Comparison of ENCODE assay signal across 11 cellular contexts in genomic region chr3:113534365-113534764, GRCh38. TPM values are rescaled to one million over a fixed set of nuclear protein-coding genes. Genes with fewer than 3 reads are reported as not detected.
A peak's percentile ranks its signal among the peaks of the same experiment; 100 is the strongest.
DNase-seq lines count a peak whose midpoint lies in the region; ATAC-seq and TF ChIP-seq lines count a peak whose summit lies in the region.
"Had no signal": no experiment of that assay in that cellular context is flagged by ENCODE, and none has a peak within 500 bp of the region (broad histone marks: within the 10 kb centered on the region; RNA-seq: fewer than 3 reads in every experiment).

No MANE protein-coding gene starts in this region.

- ATAC-seq in effector memory CD8-positive, alpha-beta T cell (replicated peaks) = peak; percentile 2
- no peak for ATAC-seq in gastrocnemius medialis

- no peaks in the 10 kb centered on the region for H3K79me2 ChIP-seq in mesendoderm (ENCODE audit: control insufficient read depth, insufficient read depth, low read length)

- H3K4ac ChIP-seq in mesendoderm (ENCODE audit: low read depth, low read length) = no peak overlapping the region

- no peak overlapping the region for H2BK5ac ChIP-seq in mesendoderm (ENCODE audit: low read length)

- no peak overlapping the region for H3K4me2 ChIP-seq in mesendoderm (ENCODE audit: low read length)

- H3K27me3 Mint-ChIP-seq in effector memory CD8-positive, alpha-beta T cell = no peaks in the 10 kb centered on the region

- H3K23ac ChIP-seq in mesendoderm (ENCODE audit: low read length) = no peak overlapping the region

- no peaks in the 10 kb centered on the region for H3K79me1 ChIP-seq in mesendoderm (ENCODE audit: low read length)

- TF ChIP-seq POLR2A in gastrocnemius medialis (IDR thresholded peaks at IDR 0.05) = no peak

- H3K4me1 ChIP-seq in gastrocnemius medialis = peaks cover 6 to 12% of the 10 kb centered on the region in 2 donors
- no peaks in the 10 kb centered on the region for H3K4me1 ChIP-seq in mesendoderm (ENCODE audit: control insufficient read depth, low read depth, low read length)

- DNase-seq in stimulated activated naive CD4-positive, alpha-beta T cell (lab: John Stamatoyannopoulos, UW) = peak in 5 of 6 experiments; percentile 5 to 40 (median 34)
- no peak for DNase-seq in stimulated activated naive CD4-positive, alpha-beta T cell treated with Interleukin-2 at 50 U/mL for 16 hours (lab: John Stamatoyannopoulos, UW)
- DNase-seq in T-helper 2 cell = peak in 3 of 5 experiments; percentile 6 to 62 (median 27)
- no peak for DNase-seq in effector memory CD8-positive, alpha-beta T cell
- DNase-seq in gastrocnemius medialis = no peak
- DNase-seq in ureter (ENCODE audit: low spot score) = no peak
- DNase-seq in COLO829 (ENCODE audit: low spot score) = no peak
- no peak for DNase-seq in mesendoderm
- DNase-seq: NCI-H774, nephron progenitor cell, testis had no signal

- no peaks in the 10 kb centered on the region for H3K9me3 Mint-ChIP-seq in effector memory CD8-positive, alpha-beta T cell
- H3K9me3 Mint-ChIP-seq: nephron progenitor cell had no signal

- no peak overlapping the region for H3K56ac ChIP-seq in mesendoderm (ENCODE audit: low read length)

- H2BK15ac ChIP-seq in mesendoderm (replicated peaks; ENCODE audit: low read depth) = no peak overlapping the region

- H4K5ac ChIP-seq in mesendoderm (ENCODE audit: low read length) = no peak overlapping the region

- intact Hi-C loops in gastrocnemius medialis (cut with DNase I; ENCODE audit: low total_unique reads) = no loop called here

- H3K4me1 Mint-ChIP-seq in effector memory CD8-positive, alpha-beta T cell (ENCODE audit: low read depth in 2 of 2) = peaks cover 45 to 61% of the 10 kb centered on the region in 2 donors

- peaks cover 22 to 29% (median 24%) of the 10 kb centered on the region in 3 donors for H3K27me3 ChIP-seq in gastrocnemius medialis
- peaks cover 30% of the 10 kb centered on the region for H3K27me3 ChIP-seq in mesendoderm (ENCODE audit: insufficient read depth, low read length, poor library complexity)
- H3K27me3 ChIP-seq: testis had no signal

- WGBS in mesendoderm (ENCODE audit: extremely low coverage, insufficient coverage, low lambda C conversion rate) = no CpG with 5 or more reads among the region's 4 CpGs

- no peak for TF ChIP-seq CTCF in gastrocnemius medialis (IDR thresholded peaks at IDR 0.05 in 4 of 5, conservative IDR thresholded peaks at IDR 0.05 in 1 of 5)

- H3K36me3 Mint-ChIP-seq in effector memory CD8-positive, alpha-beta T cell (ENCODE audit: insufficient read depth) = peaks cover 30% of the 10 kb centered on the region

- no peak overlapping the region for H2AK5ac ChIP-seq in mesendoderm (ENCODE audit: low read length)

- H3K9me3 ChIP-seq in gastrocnemius medialis = no peaks in the 10 kb centered on the region
- H3K9me3 ChIP-seq: testis had no signal

- no peak overlapping the region for H3K9ac ChIP-seq in mesendoderm (ENCODE audit: low read length)

- no peak overlapping the region for H4K8ac ChIP-seq in mesendoderm (ENCODE audit: low read depth, low read length)

- H2BK120ac ChIP-seq in mesendoderm (ENCODE audit: low read depth, low read length) = no peak overlapping the region

- H3K27ac Mint-ChIP-seq in effector memory CD8-positive, alpha-beta T cell = peak overlapping the region; percentile 93 to 98
- H3K27ac Mint-ChIP-seq: nephron progenitor cell had no signal

- H3K36me3 ChIP-seq in gastrocnemius medialis (no peaks in the 10 kb centered on the region), mesendoderm (ENCODE audit: control insufficient read depth, insufficient read depth, low read length) (no peaks in the 10 kb centered on the region)

- H3K27ac ChIP-seq in gastrocnemius medialis (no peak overlapping the region), mesendoderm (ENCODE audit: low read depth, low read length) (no peak overlapping the region)
- H3K27ac ChIP-seq: testis had no signal

- in situ Hi-C loops in gastrocnemius medialis (cut with MboI; ENCODE audit: low sequenced_read_pairs in 4 of 4) = no loop called here

- peak overlapping the region; percentile 93 to 100 for H3K4me3 Mint-ChIP-seq in effector memory CD8-positive, alpha-beta T cell

- H3K18ac ChIP-seq in mesendoderm (ENCODE audit: low read length) = no peak overlapping the region

- H3K4me3 ChIP-seq in gastrocnemius medialis (no peak overlapping the region), mesendoderm (ENCODE audit: low read length) (no peak overlapping the region)

RNA-seq across cellular contexts. Expression of gene SIDT1, which starts 2.0 kb away (rescaled TPM):
- total RNA-seq in gastrocnemius medialis = under 1 TPM in 3 of 4 donors, not detected in 1; 0.13 to 0.87 (median 0.19) TPM
- total RNA-seq in ureter = 61.6 TPM
- polyA plus RNA-seq in mesendoderm (2013, experiment 1 of 2) = not detected
- 0.01 TPM for polyA plus RNA-seq in mesendoderm (2013, experiment 2 of 2)

RNA-seq across cellular contexts. Expression of gene SPICE1, which starts 19.4 kb away (rescaled TPM):
- total RNA-seq in gastrocnemius medialis = 1 to 10 TPM; 1.9 to 5.3 (median 3.4) TPM
- 34.6 TPM for total RNA-seq in ureter
- polyA plus RNA-seq in mesendoderm (2013, experiment 1 of 2) = 7.2 TPM
- polyA plus RNA-seq in mesendoderm (2013, experiment 2 of 2) = 7.4 TPM

Comparison
In these comparisons a context has a peak if more than half of its experiments do, and no peak if none do; other contexts are left out.
1. DNase-seq: peak in stimulated activated naive CD4-positive, alpha-beta T cell (5 of 6) and T-helper 2 cell (3 of 5); none in stimulated activated naive CD4-positive, alpha-beta T cell treated with Interleukin-2 at 50 U/mL for 16 hours (single experiment), effector memory CD8-positive, alpha-beta T cell (0 of 3), gastrocnemius medialis (0 of 2), ureter (single experiment), COLO829 (single experiment) and mesendoderm (single experiment).
2. RNA of gene SIDT1, which starts 2.0 kb away (total RNA-seq): 61.6 TPM in ureter (single experiment); 0.13 to 0.87 TPM in gastrocnemius medialis; every median in the first group is over 10 times any median in the second.